23 cellular contexts compared by ENCODE assay signal in genomic region chr11:70678931-70679900, GRCh38.
A peak's percentile ranks its signal among the peaks of the same experiment; 100 is the strongest.
DNase-seq lines count a peak whose midpoint lies in the region; ATAC-seq, FAIRE-seq and TF ChIP-seq lines count a peak whose summit lies in the region.
"Had no signal": no experiment of that assay in that cellular context is flagged by ENCODE, and none has a peak within 500 bp of the region (broad histone marks: within the 10 kb centered on the region; RNA-seq: fewer than 3 reads in every experiment).

No MANE protein-coding gene starts in this region.

- no peak overlapping the region for H2BK5ac ChIP-seq in H9 (ENCODE audit: insufficient read length, low read length)

- H3K9ac ChIP-seq in H9 (ENCODE audit: extremely low read depth, insufficient read length, low read length): no peak overlapping the region
- no peak overlapping the region for H3K9ac ChIP-seq in kidney (ENCODE audit: low read length in 2 of 2)

- no peak for TF ChIP-seq CTCF in H9 (conservative IDR thresholded peaks at IDR 0.05)
- no peak for TF ChIP-seq CTCF in kidney (IDR thresholded peaks at IDR 0.05; ENCODE audit: borderline replicate concordance, extremely low read depth, insufficient read depth)
- TF ChIP-seq CTCF in neural crest cell (conservative IDR thresholded peaks at IDR 0.05): no peak
- TF ChIP-seq CTCF in spleen (IDR thresholded peaks at IDR 0.05 in 8 of 11, conservative IDR thresholded peaks at IDR 0.05 in 3 of 11): no peak
- no peak for TF ChIP-seq CTCF in omental fat pad (IDR thresholded peaks at IDR 0.05)
- no peak for TF ChIP-seq CTCF in HFFc6 (IDR thresholded peaks at IDR 0.05)

- no peaks in the 10 kb centered on the region for H3K79me2 ChIP-seq in H9 (ENCODE audit: insufficient read depth, low read length)

- H2BK20ac ChIP-seq in H9 (ENCODE audit: low read depth, low read length, poor library complexity, severe bottlenecking): no peak overlapping the region

- H3K27ac Mint-ChIP-seq in H9 (peak overlapping the region in 1 of 3 experiments; percentile 16; a peak in 1 of 7 replicates), neural crest cell (ENCODE audit: unreplicated experiment) (peak overlapping the region; percentile 67), HFFc6 (no peak overlapping the region)
- H3K27ac Mint-ChIP-seq: CD4-positive, CD25-positive, alpha-beta regulatory T cell; CD8-positive, alpha-beta memory T cell had no signal

- no peak overlapping the region for H4K5ac ChIP-seq in H9 (ENCODE audit: insufficient read length, low read depth, low read length)

- H4K91ac ChIP-seq in H9 (ENCODE audit: insufficient read length, low read depth, low read length): no peak overlapping the region

- H3K4me2 ChIP-seq in H9 (ENCODE audit: insufficient read depth, insufficient read length, low read length): no peak overlapping the region

- H3K79me1 ChIP-seq in H9 (ENCODE audit: insufficient read depth, low read depth, low read length, poor library complexity, severe bottlenecking): no peaks in the 10 kb centered on the region

- H3K18ac ChIP-seq in H9 (ENCODE audit: insufficient read length, low read depth, low read length): peak overlapping the region; percentile 1

- no peaks in the 10 kb centered on the region for H3K9me3 ChIP-seq in H9 (ENCODE audit: control insufficient read depth, low read depth, low read length)
- no peaks in the 10 kb centered on the region for H3K9me3 ChIP-seq in kidney (ENCODE audit: control insufficient read depth in 1 of 2, low read length in 2 of 2)
- H3K9me3 ChIP-seq in spleen: no peaks in the 10 kb centered on the region
- H3K9me3 ChIP-seq: BE2C had no signal

- no peak overlapping the region for H3T11ph ChIP-seq in H9 (ENCODE audit: low read length)

- H3K27me3 ChIP-seq in H9 (ENCODE audit: insufficient read depth, low read length) (no peaks in the 10 kb centered on the region), spleen (replicated peaks in 1 of 7) (no peaks in the 10 kb centered on the region)
- H3K27me3 ChIP-seq: BE2C had no signal

- H3K36me3 ChIP-seq in kidney (ENCODE audit: control insufficient read depth in 1 of 2, insufficient read depth in 2 of 2, low read length in 2 of 2): no peaks in the 10 kb centered on the region
- H3K36me3 ChIP-seq in spleen: no peaks in the 10 kb centered on the region
- H3K36me3 ChIP-seq: BE2C had no signal

- peaks cover 27 to 30% of the 10 kb centered on the region in 2 experiments for H3K4me1 Mint-ChIP-seq in H9
- no peaks in the 10 kb centered on the region for H3K4me1 Mint-ChIP-seq in neural crest cell
- H3K4me1 Mint-ChIP-seq in HFFc6 (ENCODE audit: low read depth): no peaks in the 10 kb centered on the region
- H3K4me1 Mint-ChIP-seq: CD4-positive, CD25-positive, alpha-beta regulatory T cell; CD8-positive, alpha-beta memory T cell had no signal

- no peak overlapping the region for H2BK12ac ChIP-seq in H9 (ENCODE audit: insufficient read length, low read depth, low read length)

- H3K4me1 ChIP-seq in H9 (ENCODE audit: insufficient read depth, low read length): 0 out of 2 replicates have a peak, but pooled peaks cover 5% of the 10 kb centered on the region
- H3K4me1 ChIP-seq in kidney (ENCODE audit: control insufficient read depth in 1 of 2, insufficient read depth in 1 of 2, low read depth in 1 of 2, low read length in 2 of 2): no peaks in the 10 kb centered on the region
- H3K4me1 ChIP-seq in spleen: no peaks in the 10 kb centered on the region
- H3K4me1 ChIP-seq: BE2C had no signal

- intact Hi-C loops in kidney (cut with DNase I) (no loop called here), spleen (cut with DNase I; ENCODE audit: low total_unique reads) (no loop called here)

- no peak overlapping the region for H2AK5ac ChIP-seq in H9 (ENCODE audit: insufficient read length, low read length)

- TF ChIP-seq POLR2A in spleen (IDR thresholded peaks at IDR 0.05): no peak

- no peak overlapping the region for H3K56ac ChIP-seq in H9 (ENCODE audit: insufficient read length, low read depth, low read length)

- H3K36me3 Mint-ChIP-seq in H9 (ENCODE audit: insufficient read depth in 1 of 3, low read depth in 3 of 3): peaks cover 0 to 3% (median 0%) of the 10 kb centered on the region in 3 experiments; a peak in 2 of 7 replicates
- no peaks in the 10 kb centered on the region for H3K36me3 Mint-ChIP-seq in neural crest cell (ENCODE audit: low read depth)
- H3K36me3 Mint-ChIP-seq in HFFc6 (ENCODE audit: low read depth): peaks cover 11% of the 10 kb centered on the region; the same call in 1 of the 2 replicates
- H3K36me3 Mint-ChIP-seq: CD4-positive, CD25-positive, alpha-beta regulatory T cell; CD8-positive, alpha-beta memory T cell had no signal

- H3K4ac ChIP-seq in H9 (ENCODE audit: low read depth, low read length): no peak overlapping the region

- H4K20me1 ChIP-seq in H9 (ENCODE audit: control insufficient read depth, insufficient read depth, insufficient read length): no peaks in the 10 kb centered on the region

- no peak overlapping the region for H2AFZ ChIP-seq in H9 (ENCODE audit: low read length)

- no peaks in the 10 kb centered on the region for H3K23me2 ChIP-seq in H9 (ENCODE audit: insufficient read length, low read depth, low read length, poor library complexity, severe bottlenecking)

- no peak overlapping the region for H2BK15ac ChIP-seq in H9 (ENCODE audit: low read depth, low read length)

- no peak for DNase-seq in H9
- DNase-seq in kidney: peak; percentile 68
- no peak for DNase-seq in neural crest cell (ENCODE audit: low read depth, low spot score)
- peak; percentile 60 for DNase-seq in spleen
- DNase-seq in omental fat pad (ENCODE audit: low spot score): no peak
- no peak for DNase-seq in HFFc6
- DNase-seq in NCI-H2029 treated with DMSO at 0.1 percent for 48 hours (lab: John Stamatoyannopoulos, UW): no peak
- DNase-seq: ACHN; BE2C; C1 segment of cervical spinal cord; CD4-positive, CD25-positive, alpha-beta regulatory T cell; COR-L47; DMS 273 treated with DMSO at 0.1 percent for 48 hours; DMS53; DND-41; EL; HCEC 1CT; IMR-90 had no signal

- no peak overlapping the region for H3K23ac ChIP-seq in H9 (ENCODE audit: insufficient read length, low read depth, low read length)

- H3K4me3 ChIP-seq in kidney (ENCODE audit: low read length in 2 of 2) (no peak overlapping the region), spleen (no peak overlapping the region)
- H3K4me3 ChIP-seq: GM12878 had no signal

- no peak overlapping the region for H3K27ac ChIP-seq in H9 (ENCODE audit: insufficient read length, low read depth, low read length)
- no peak overlapping the region for H3K27ac ChIP-seq in kidney (ENCODE audit: low read depth in 2 of 2, low read length in 2 of 2)
- no peak overlapping the region for H3K27ac ChIP-seq in spleen
- H3K27ac ChIP-seq: HL-60 had no signal

- H3K9me3 Mint-ChIP-seq in H9 (no peaks in the 10 kb centered on the region), neural crest cell (no peaks in the 10 kb centered on the region), HFFc6 (peaks cover 56% of the 10 kb centered on the region)
- H3K9me3 Mint-ChIP-seq: CD4-positive, CD25-positive, alpha-beta regulatory T cell; CD8-positive, alpha-beta memory T cell had no signal

- H3K27me3 Mint-ChIP-seq in H9 (ENCODE audit: low read depth): peaks cover 1% of the 10 kb centered on the region; the same call in 1 of the 2 replicates
- no peaks in the 10 kb centered on the region for H3K27me3 Mint-ChIP-seq in neural crest cell (ENCODE audit: low read depth)
- H3K27me3 Mint-ChIP-seq in HFFc6 (ENCODE audit: insufficient read depth): peaks cover 10% of the 10 kb centered on the region
- H3K27me3 Mint-ChIP-seq: CD4-positive, CD25-positive, alpha-beta regulatory T cell had no signal

- FAIRE-seq in kidney (lab: Jason Lieb, UNC): no peak
- FAIRE-seq: A204.1, GM12878, H1 had no signal

- H3K14ac ChIP-seq in H9 (ENCODE audit: insufficient read depth, low read length): no peak overlapping the region

- no peak for ATAC-seq in omental fat pad (ENCODE audit: low FRiP score)
- ATAC-seq: GM12878 had no signal

- no CpG with 5 or more reads among the region's 29 CpGs for WGBS in H9 (ENCODE audit: extremely low coverage, insufficient read length, low lambda C conversion rate)
- 90 to 96% (median 92%) methylated on average over 25 to 29 of the region's 29 CpGs for WGBS in spleen, 5 donors

- H3K4me3 Mint-ChIP-seq in H9 (no peak overlapping the region), neural crest cell (no peak overlapping the region), HFFc6 (no peak overlapping the region)
- H3K4me3 Mint-ChIP-seq: CD4-positive, CD25-positive, alpha-beta regulatory T cell; CD8-positive, alpha-beta memory T cell had no signal

- H4K8ac ChIP-seq in H9 (replicated peaks; ENCODE audit: insufficient read length, low read depth, low read length): no peak overlapping the region

- H2BK120ac ChIP-seq in H9 (ENCODE audit: low read depth, low read length, poor library complexity, severe bottlenecking): no peak overlapping the region

Comparison
In these comparisons a context has a peak if more than half of its experiments do, and no peak if none do; other contexts are left out.
1. DNase-seq: peak in kidney (single experiment) and spleen (single experiment); none in H9 (single experiment), neural crest cell (single experiment), omental fat pad (single experiment), HFFc6 (single experiment) and NCI-H2029 treated with DMSO at 0.1 percent for 48 hours (single experiment).